9 cellular contexts compared by ENCODE assay signal in the genomic region with DNA sequence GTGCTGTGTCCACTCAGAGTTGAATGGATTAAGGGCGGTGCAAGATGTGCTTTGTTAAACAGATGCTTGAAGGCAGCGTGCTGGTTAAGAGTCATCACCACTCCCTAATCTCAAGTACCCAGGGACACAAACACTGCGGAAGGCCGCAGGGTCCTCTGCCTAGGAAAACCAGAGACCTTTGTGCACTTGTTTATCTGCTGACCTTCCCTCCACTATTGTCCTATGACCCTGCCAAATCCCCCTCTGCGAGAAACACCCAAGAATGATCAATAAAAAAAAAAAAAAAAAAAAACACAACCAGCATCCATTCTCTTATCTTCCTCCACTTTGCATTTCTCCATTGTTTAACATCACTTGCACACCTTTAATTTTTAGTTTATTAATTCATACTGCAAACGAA. TPM values are rescaled to one million over a fixed set of nuclear protein-coding genes. Genes with fewer than 3 reads are reported as not detected.
A peak's percentile ranks its signal among the peaks of the same experiment; 100 is the strongest.
DNase-seq lines count a peak whose midpoint lies in the region; ATAC-seq and TF ChIP-seq lines count a peak whose summit lies in the region.
"Not testable (repeated sequence)": the region's sequence is repeated elsewhere in the genome, so short reads cannot be mapped to it uniquely, and the experiment has no call there.
"Had no signal": no experiment of that assay in that cellular context is flagged by ENCODE, and none has a peak within 500 bp of the region (broad histone marks: within the 10 kb centered on the region; RNA-seq: fewer than 3 reads in every experiment).

No MANE protein-coding gene starts in this region.

- ATAC-seq in RWPE2 (ENCODE audit: low read depth); stimulated activated naive CD8-positive, alpha-beta T cell treated with anti-CD3 and anti-CD28 coated beads, Interleukin-15, amount 100 ng/mL, for 72 hours: not testable (repeated sequence)

- H3K4me1 ChIP-seq in HEK293 (ENCODE audit: control insufficient read depth, insufficient read depth, low read length); ectodermal cell (ENCODE audit: control insufficient read depth, insufficient read depth, low read length): not testable (repeated sequence)
- H3K4me1 ChIP-seq in RWPE2 (ENCODE audit: insufficient read depth, poor library complexity, severe bottlenecking): peaks cover 17% of the 10 kb centered on the region

- TF ChIP-seq CTCF in AG09309 (IDR thresholded peaks at IDR 0.05; ENCODE audit: control insufficient read depth, insufficient read depth, low read depth, low read length, missing control alignments); HEK293 (tag by site-specific recombination; IDR thresholded peaks at IDR 0.05); RWPE2 (IDR thresholded peaks at IDR 0.05; ENCODE audit: poor library complexity, severe bottlenecking); nephron (IDR thresholded peaks at IDR 0.05; ENCODE audit: unreplicated experiment in 3 of 3): not testable (repeated sequence)

- not testable (repeated sequence) for H3K36me3 Mint-ChIP-seq in activated naive CD4-positive, alpha-beta T cell treated with anti-CD3 and anti-CD28 coated beads for 36 hours (ENCODE audit: low read depth)
- H3K36me3 Mint-ChIP-seq in nephron (ENCODE audit: low read depth): peaks cover 27% of the 10 kb centered on the region

- not testable (repeated sequence) for H3K27me3 ChIP-seq in RWPE2 (ENCODE audit: insufficient read depth, poor library complexity, severe bottlenecking); ectodermal cell (ENCODE audit: control insufficient read depth, insufficient read depth, low read length, poor library complexity, severe bottlenecking)

- H3K27ac ChIP-seq in HEK293 (ENCODE audit: extremely low read depth, low read depth, low read length); ectodermal cell (ENCODE audit: insufficient read depth, low read depth, low read length, poor library complexity, severe bottlenecking): not testable (repeated sequence)
- peak overlapping the region; percentile 71 for H3K27ac ChIP-seq in RWPE2 (ENCODE audit: poor library complexity, severe bottlenecking)

- DNase-seq in AG09309 (ENCODE audit: low read depth); RWPE2 (ENCODE audit: low spot score); activated naive CD4-positive, alpha-beta T cell treated with anti-CD3 and anti-CD28 coated beads for 36 hours; stimulated activated naive CD8-positive, alpha-beta T cell treated with anti-CD3 and anti-CD28 coated beads, Interleukin-15, amount 100 ng/mL, for 72 hours: not testable (repeated sequence)

- not testable (repeated sequence) for H3K9me3 ChIP-seq in HEK293 (ENCODE audit: control insufficient read depth, insufficient read depth, low read depth, low read length); RWPE2 (ENCODE audit: severe bottlenecking); ectodermal cell (ENCODE audit: control insufficient read depth, low read length)

- intact Hi-C loops in activated naive CD4-positive, alpha-beta T cell treated with anti-CD3 and anti-CD28 coated beads for 36 hours (cut with micrococcal nuclease): loop anchor here (5.0 kb wide), 3 partner anchors 306 to 1551 kb away; partner anchors contain the start of gene MTRF1L

- H3K27ac Mint-ChIP-seq in activated naive CD4-positive, alpha-beta T cell treated with anti-CD3 and anti-CD28 coated beads for 36 hours: peak overlapping the region; percentile 86
- peak overlapping the region; percentile 80 to 96 (median 91) for H3K27ac Mint-ChIP-seq in nephron
- H3K27ac Mint-ChIP-seq in stimulated activated naive CD8-positive, alpha-beta T cell treated with anti-CD3 and anti-CD28 coated beads, Interleukin-15, amount 100 ng/mL, for 72 hours: peak overlapping the region in 1 of 2 donors; percentile 98

- CTCF ChIA-PET in HEK293 (lab: Yijun Ruan, JAX): interaction anchor here (0.8 to 1.3 kb wide), 3 partner anchors 14 to 126 kb away, joined by 3 to 5 read pairs (median 3); no protein-coding TSS in a partner anchor
- CTCF ChIA-PET in activated naive CD4-positive, alpha-beta T cell treated with anti-CD3 and anti-CD28 coated beads for 36 hours (lab: Charles Lee): interaction anchor here (0.9 to 1.8 kb wide), 2 partner anchors 10 to 45 kb away, joined by 5 to 8 read pairs; no protein-coding TSS in a partner anchor

- H3K4me3 ChIP-seq in AG09309 (ENCODE audit: control insufficient read depth, low read depth, low read length): peak overlapping the region; percentile 93
- peak overlapping the region; percentile 97 for H3K4me3 ChIP-seq in HEK293 (ENCODE audit: low read depth, low read length)
- peak overlapping the region; percentile 73 for H3K4me3 ChIP-seq in RWPE2 (ENCODE audit: severe bottlenecking)
- H3K4me3 ChIP-seq in ectodermal cell (ENCODE audit: insufficient read depth, low read depth, low read length): peak overlapping the region; percentile 96
- H3K4me3 ChIP-seq in iPS-11a (ENCODE audit: low read depth, low read length): peak overlapping the region; percentile 89

- not testable (repeated sequence) for H3K36me3 ChIP-seq in HEK293 (ENCODE audit: control insufficient read depth in 2 of 2, insufficient read depth in 1 of 2, low read length in 2 of 2); RWPE2 (ENCODE audit: low read depth); ectodermal cell (ENCODE audit: control insufficient read depth, insufficient read depth, low read length)

- WGBS in ectodermal cell, 2 experiments: 55 to 58% methylated on average over 2 to 4 of the region's 6 CpGs

- H3K4me3 Mint-ChIP-seq in activated naive CD4-positive, alpha-beta T cell treated with anti-CD3 and anti-CD28 coated beads for 36 hours: peak overlapping the region; percentile 97
- peak overlapping the region; percentile 92 to 97 (median 93) for H3K4me3 Mint-ChIP-seq in nephron
- peak overlapping the region; percentile 95 to 99 for H3K4me3 Mint-ChIP-seq in stimulated activated naive CD8-positive, alpha-beta T cell treated with anti-CD3 and anti-CD28 coated beads, Interleukin-15, amount 100 ng/mL, for 72 hours

- peaks cover 32% of the 10 kb centered on the region for H3K4me1 Mint-ChIP-seq in activated naive CD4-positive, alpha-beta T cell treated with anti-CD3 and anti-CD28 coated beads for 36 hours (ENCODE audit: low read depth)
- peaks cover 20% of the 10 kb centered on the region for H3K4me1 Mint-ChIP-seq in nephron
- peaks cover 36% of the 10 kb centered on the region for H3K4me1 Mint-ChIP-seq in stimulated activated naive CD8-positive, alpha-beta T cell treated with anti-CD3 and anti-CD28 coated beads, Interleukin-15, amount 100 ng/mL, for 72 hours

- not testable (repeated sequence) for H3K27me3 Mint-ChIP-seq in activated naive CD4-positive, alpha-beta T cell treated with anti-CD3 and anti-CD28 coated beads for 36 hours (ENCODE audit: low read depth); nephron (ENCODE audit: low read depth); stimulated activated naive CD8-positive, alpha-beta T cell treated with anti-CD3 and anti-CD28 coated beads, Interleukin-15, amount 100 ng/mL, for 72 hours

- POLR2A ChIA-PET in HEK293 (lab: Yijun Ruan, JAX): interaction anchor here (1.7 to 2.1 kb wide), 4 partner anchors 9 to 61 kb away, joined by 4 to 22 read pairs (median 10); partner anchors contain the start of gene ZBTB2

- H3K9me3 Mint-ChIP-seq in activated naive CD4-positive, alpha-beta T cell treated with anti-CD3 and anti-CD28 coated beads for 36 hours; nephron; stimulated activated naive CD8-positive, alpha-beta T cell treated with anti-CD3 and anti-CD28 coated beads, Interleukin-15, amount 100 ng/mL, for 72 hours: not testable (repeated sequence)

TF ChIP-seq in HEK293, 187 proteins besides CTCF, POLR2A, EP300 and RAD21:
- peak; percentile 60; the same call in 1 of the 2 replicates for TF ChIP-seq ZNF362 (tag by site-specific recombination; IDR thresholded peaks at IDR 0.05)
TF ChIP-seq in HEK293: peak in this region for 1; not testable (repeated sequence) for 186.

RNA-seq across cellular contexts. Expression of gene RMND1, which starts 1.0 kb away (rescaled TPM):
- 10 to 100 TPM; 16.7 to 18.4 TPM for total RNA-seq in activated naive CD4-positive, alpha-beta T cell treated with anti-CD3 and anti-CD28 coated beads for 36 hours
- polyA plus RNA-seq in ectodermal cell (2013, experiment 1 of 4): 33.9 TPM
- polyA plus RNA-seq in ectodermal cell (2013, experiment 2 of 4): 34.9 TPM
- 32.1 TPM for polyA plus RNA-seq in ectodermal cell (2013, experiment 3 of 4)
- 35.4 TPM for polyA plus RNA-seq in ectodermal cell (2013, experiment 4 of 4)

RNA-seq across cellular contexts. Expression of gene CCDC170, which starts 42.9 kb away (rescaled TPM):
- total RNA-seq in activated naive CD4-positive, alpha-beta T cell treated with anti-CD3 and anti-CD28 coated beads for 36 hours: not detected
- polyA plus RNA-seq in ectodermal cell (2013, experiment 1 of 4): 0.78 TPM
- 0.09 TPM for polyA plus RNA-seq in ectodermal cell (2013, experiment 2 of 4)
- polyA plus RNA-seq in ectodermal cell (2013, experiment 3 of 4): 0.16 TPM
- 0.24 TPM for polyA plus RNA-seq in ectodermal cell (2013, experiment 4 of 4)
- total RNA-seq: G401 had no signal

RNA-seq across cellular contexts. Expression of gene ZBTB2, which starts 59.6 kb away (rescaled TPM):
- total RNA-seq in activated naive CD4-positive, alpha-beta T cell treated with anti-CD3 and anti-CD28 coated beads for 36 hours: 10 to 100 TPM; 10.7 to 10.8 TPM
- polyA plus RNA-seq in ectodermal cell (2013, experiment 1 of 4): 15.2 TPM
- polyA plus RNA-seq in ectodermal cell (2013, experiment 2 of 4): 18.1 TPM
- polyA plus RNA-seq in ectodermal cell (2013, experiment 3 of 4): 13.8 TPM
- polyA plus RNA-seq in ectodermal cell (2013, experiment 4 of 4): 14.6 TPM
